ENCODE assay signal across 8 cellular contexts in genomic region chr1:6026095-6026809, GRCh38. TPM values are rescaled to one million over a fixed set of nuclear protein-coding genes. Genes with fewer than 3 reads are reported as not detected.
DNase-seq lines count a peak whose midpoint lies in the region; ATAC-seq, FAIRE-seq and TF ChIP-seq lines count a peak whose summit lies in the region.

No MANE protein-coding gene starts in this region.

- TF ChIP-seq CTCF in WERI-Rb-1 (IDR thresholded peaks at IDR 0.05; ENCODE audit: low read depth, low read length) (no peak), cardiac fibroblast (IDR thresholded peaks at IDR 0.05; ENCODE audit: low read depth, low read length) (no peak)

- H3K14ac ChIP-seq in mesenchymal stem cell (ENCODE audit: low read length in 2 of 2), result no peak overlapping the region

- H3K79me1 ChIP-seq in mesenchymal stem cell (replicated peaks; ENCODE audit: low read length, poor library complexity, severe bottlenecking), result no peaks in the 10 kb centered on the region

- H3K9me3 ChIP-seq in WERI-Rb-1 (ENCODE audit: severe bottlenecking), result no peaks in the 10 kb centered on the region
- H3K9me3 ChIP-seq in mesenchymal stem cell (ENCODE audit: control insufficient read depth, low read length), result no peaks in the 10 kb centered on the region

- H2AFZ ChIP-seq in mesenchymal stem cell (ENCODE audit: low read depth, low read length), result no peak overlapping the region

- peak overlapping the region; percentile 87 for H3K27ac ChIP-seq in WERI-Rb-1
- no peak overlapping the region for H3K27ac ChIP-seq in mesenchymal stem cell (ENCODE audit: low read length, poor library complexity, severe bottlenecking)

- no peak overlapping the region for H2BK15ac ChIP-seq in mesenchymal stem cell (ENCODE audit: low read depth, poor library complexity, severe bottlenecking)

- H3K4ac ChIP-seq in mesenchymal stem cell (ENCODE audit: low read depth in 1 of 2, low read length in 2 of 2), result no peak overlapping the region

- no peak overlapping the region for H2BK12ac ChIP-seq in mesenchymal stem cell (ENCODE audit: low read length in 2 of 2)

- H3K23ac ChIP-seq in mesenchymal stem cell (ENCODE audit: low read length in 2 of 2), result no peak overlapping the region

- peak; percentile 83 for ATAC-seq in HG02759 (IDR thresholded peaks at IDR 0.05; ENCODE audit: unreplicated experiment)

- no peak overlapping the region for H2BK120ac ChIP-seq in mesenchymal stem cell (ENCODE audit: low read depth, low read length)

- no peak overlapping the region for H3K9ac ChIP-seq in mesenchymal stem cell (ENCODE audit: low read length)

- peak overlapping the region; percentile 21 for H3K4me2 ChIP-seq in mesenchymal stem cell (ENCODE audit: low read length, poor library complexity, severe bottlenecking)

- H4K91ac ChIP-seq in mesenchymal stem cell (ENCODE audit: low read length), result no peak overlapping the region

- peaks cover 20% of the 10 kb centered on the region for H3K4me1 ChIP-seq in mesenchymal stem cell (ENCODE audit: control insufficient read depth, insufficient read depth, low read depth, low read length)

- 48% methylated on average over 34 of the region's 34 CpGs for WGBS in mesenchymal stem cell

- DNase-seq in GM18507 (ENCODE audit: extremely low spot score, insufficient read length, low read depth) (peak; percentile 79), NCI-H146 (lab: John Stamatoyannopoulos, UW) (peak; percentile 83), WERI-Rb-1 (peak; percentile 98), cardiac fibroblast (ENCODE audit: low read depth in 2 of 2) (peak; percentile 18 to 29), mesenchymal stem cell (no peak), retina (no peak)
- DNase-seq in stimulated activated CD8-positive, alpha-beta memory T cell treated with anti-CD3 and anti-CD28 coated beads, Interleukin-7, amount 100 ng/mL, for 24 hours (ENCODE audit: low read depth), result peak; percentile 88

- FAIRE-seq in GM18507 (lab: Jason Lieb, UNC), result peak; percentile 96

- H3K4me3 ChIP-seq in WERI-Rb-1 (ENCODE audit: low read depth, low read length) (peak overlapping the region; percentile 51), cardiac fibroblast (replicated peaks in 1 of 2; ENCODE audit: low read depth in 2 of 2, low read length in 2 of 2) (no peak overlapping the region), mesenchymal stem cell (ENCODE audit: insufficient read depth in 1 of 2, low read depth in 1 of 2, low read length in 2 of 2) (no peak overlapping the region)

- no peak overlapping the region for H2BK5ac ChIP-seq in mesenchymal stem cell (ENCODE audit: low read depth, low read length, poor library complexity, severe bottlenecking)

- H2AK5ac ChIP-seq in mesenchymal stem cell (ENCODE audit: low read length, severe bottlenecking), result no peak overlapping the region

- no peaks in the 10 kb centered on the region for H3K27me3 ChIP-seq in WERI-Rb-1 (ENCODE audit: insufficient read depth, low read depth, severe bottlenecking)
- H3K27me3 ChIP-seq in mesenchymal stem cell (ENCODE audit: control insufficient read depth in 1 of 2, insufficient read depth in 1 of 2, low read length in 2 of 2), result peaks cover 11 to 17% of the 10 kb centered on the region in 2 experiments

- H3K36me3 ChIP-seq in WERI-Rb-1 (peaks cover 11% of the 10 kb centered on the region; the same call in 1 of the 2 replicates), mesenchymal stem cell (ENCODE audit: control insufficient read depth in 1 of 2, insufficient read depth in 2 of 2, low read depth in 1 of 2, low read length in 2 of 2) (no peaks in the 10 kb centered on the region)

- no peak overlapping the region for H4K8ac ChIP-seq in mesenchymal stem cell (ENCODE audit: low read length)

- no peak overlapping the region for H3K18ac ChIP-seq in mesenchymal stem cell (ENCODE audit: low read depth in 1 of 2, low read length in 2 of 2)

RNA-seq across cellular contexts. Expression of gene KCNAB2, which starts 19.4 kb away (rescaled TPM):
- 1.0 TPM for polyA plus RNA-seq in mesenchymal stem cell (2013, experiment 1 of 2)
- 0.92 TPM for polyA plus RNA-seq in mesenchymal stem cell (2013, experiment 2 of 2)

RNA-seq across cellular contexts. Expression of gene NPHP4, which starts 34.0 kb away (rescaled TPM):
- polyA plus RNA-seq in mesenchymal stem cell (2013, experiment 1 of 2), result 3.2 TPM
- 3.2 TPM for polyA plus RNA-seq in mesenchymal stem cell (2013, experiment 2 of 2)

Comparison
In these comparisons a context has a peak if more than half of its experiments do, and no peak if none do; other contexts are left out.
1. DNase-seq: peak in GM18507 (single experiment), NCI-H146 (single experiment), WERI-Rb-1 (single experiment), cardiac fibroblast (2 of 2) and stimulated activated CD8-positive, alpha-beta memory T cell treated with anti-CD3 and anti-CD28 coated beads, Interleukin-7, amount 100 ng/mL, for 24 hours (single experiment); none in mesenchymal stem cell (single experiment) and retina (single experiment).